Comparison of ENCODE assay signal across 18 cellular contexts in genomic region chr10:47161465-47161864, GRCh38.
DNase-seq lines count a peak whose midpoint lies in the region; TF ChIP-seq lines count a peak whose summit lies in the region.
"Had no signal": no experiment of that assay in that cellular context is flagged by ENCODE, and none has a peak within 500 bp of the region (broad histone marks: within the 10 kb centered on the region; RNA-seq: fewer than 3 reads in every experiment).

No MANE protein-coding gene starts in this region.

- H3K4ac ChIP-seq in mesenchymal stem cell (ENCODE audit: low read depth in 1 of 2, low read length in 2 of 2): no peak overlapping the region

- H2BK120ac ChIP-seq in mesenchymal stem cell (ENCODE audit: low read depth, low read length): no peak overlapping the region

- no peak overlapping the region for H2AFZ ChIP-seq in mesenchymal stem cell (ENCODE audit: low read depth, low read length)

- CTCF ChIA-PET in activated CD4-positive, alpha-beta memory T cell treated with anti-CD3 and anti-CD28 coated beads for 36 hours (lab: Charles Lee): no interaction called here
- CTCF ChIA-PET in activated CD4-positive, alpha-beta memory T cell treated with anti-CD3 and anti-CD28 coated beads, Interleukin-2, amount 10 ng/mL, durations not matched to agents 7 days and 5 days (lab: Charles Lee): no interaction called here

- no peak for TF ChIP-seq CTCF in CD14-positive monocyte (IDR thresholded peaks at IDR 0.05)

- no peaks in the 10 kb centered on the region for H3K36me3 Mint-ChIP-seq in activated CD4-positive, alpha-beta memory T cell treated with anti-CD3 and anti-CD28 coated beads for 36 hours
- no peaks in the 10 kb centered on the region for H3K36me3 Mint-ChIP-seq in activated CD4-positive, alpha-beta memory T cell treated with anti-CD3 and anti-CD28 coated beads, Interleukin-2, amount 10 ng/mL, durations not matched to agents 7 days and 5 days (ENCODE audit: low read depth)
- peaks cover under 1 to 2% of the 10 kb centered on the region in 2 donors for H3K36me3 Mint-ChIP-seq in CD14-positive monocyte
- no peaks in the 10 kb centered on the region for H3K36me3 Mint-ChIP-seq in dendritic cell treated with granulocyte-macrophage colony-stimulating factor and Interleukin-4, amounts not matched to agents 40 ng/mL and 50 ng/mL, for 4 days (ENCODE audit: low read depth)
- H3K36me3 Mint-ChIP-seq: CD4-positive, CD25-positive, alpha-beta regulatory T cell; CD8-positive, alpha-beta memory T cell had no signal

- no peak overlapping the region for H4K91ac ChIP-seq in mesenchymal stem cell (ENCODE audit: low read length)

- peaks cover 6% of the 10 kb centered on the region for H3K9me3 ChIP-seq in mesenchymal stem cell (ENCODE audit: control insufficient read depth, low read length)
- H3K9me3 ChIP-seq: HAP-1 had no signal

- H3K14ac ChIP-seq in mesenchymal stem cell (ENCODE audit: low read length in 2 of 2): no peak overlapping the region

- intact Hi-C loops in activated CD4-positive, alpha-beta memory T cell treated with anti-CD3 and anti-CD28 coated beads for 36 hours (cut with micrococcal nuclease): loop anchor here (1.0 to 2.0 kb wide), 2 partner anchors 55 to 96 kb away; no protein-coding TSS in a partner anchor
- intact Hi-C loops in CD14-positive monocyte (cut with micrococcal nuclease): no loop called here
- intact Hi-C loops in dendritic cell treated with granulocyte-macrophage colony-stimulating factor and Interleukin-4, amounts not matched to agents 40 ng/mL and 50 ng/mL, for 4 days (cut with micrococcal nuclease): no loop called here

- H3K79me1 ChIP-seq in mesenchymal stem cell (replicated peaks; ENCODE audit: low read length, poor library complexity, severe bottlenecking): no peaks in the 10 kb centered on the region

- no peak overlapping the region for H2BK12ac ChIP-seq in mesenchymal stem cell (ENCODE audit: low read length in 2 of 2)

- H2AK5ac ChIP-seq in mesenchymal stem cell (ENCODE audit: low read length, severe bottlenecking): no peak overlapping the region

- no peak overlapping the region for H2BK5ac ChIP-seq in mesenchymal stem cell (ENCODE audit: low read depth, low read length, poor library complexity, severe bottlenecking)

- no peak overlapping the region for H2BK15ac ChIP-seq in mesenchymal stem cell (ENCODE audit: low read depth, poor library complexity, severe bottlenecking)

- no peaks in the 10 kb centered on the region for H3K36me3 ChIP-seq in mesenchymal stem cell (ENCODE audit: control insufficient read depth in 1 of 2, insufficient read depth in 2 of 2, low read depth in 1 of 2, low read length in 2 of 2)
- H3K36me3 ChIP-seq: BLaER1, HAP-1 had no signal

- H3K23ac ChIP-seq in mesenchymal stem cell (ENCODE audit: low read length in 2 of 2): no peak overlapping the region

- no peak overlapping the region for H3K18ac ChIP-seq in mesenchymal stem cell (ENCODE audit: low read depth in 1 of 2, low read length in 2 of 2)

- H3K4me2 ChIP-seq in mesenchymal stem cell (ENCODE audit: low read length, poor library complexity, severe bottlenecking): no peak overlapping the region
- H3K4me2 ChIP-seq: BLaER1 had no signal

- DNase-seq in activated CD4-positive, alpha-beta memory T cell treated with anti-CD3 and anti-CD28 coated beads for 36 hours: no peak
- DNase-seq in activated CD4-positive, alpha-beta memory T cell treated with anti-CD3 and anti-CD28 coated beads, Interleukin-2, amount 10 ng/mL, durations not matched to agents 7 days and 5 days: no peak
- DNase-seq in CD14-positive monocyte (ENCODE audit: low spot score) (no peak), H4 (ENCODE audit: low spot score) (no peak), NCI-H510A treated with DMSO at 0.1 percent for 48 hours (lab: John Stamatoyannopoulos, UW) (no peak), mesenchymal stem cell (no peak)
- DNase-seq: 8988T; CD4-positive, CD25-positive, alpha-beta regulatory T cell; CD8-positive, alpha-beta memory T cell; COR-L47; DMS 273 treated with DMSO at 0.1 percent for 48 hours; DMS53; DND-41; EL had no signal

- peak overlapping the region; percentile 0 for H3K27ac Mint-ChIP-seq in activated CD4-positive, alpha-beta memory T cell treated with anti-CD3 and anti-CD28 coated beads for 36 hours
- H3K27ac Mint-ChIP-seq in activated CD4-positive, alpha-beta memory T cell treated with anti-CD3 and anti-CD28 coated beads, Interleukin-2, amount 10 ng/mL, durations not matched to agents 7 days and 5 days: no peak overlapping the region
- H3K27ac Mint-ChIP-seq in CD14-positive monocyte: peak overlapping the region; percentile 43 to 92 (median 86)
- H3K27ac Mint-ChIP-seq in dendritic cell treated with granulocyte-macrophage colony-stimulating factor and Interleukin-4, amounts not matched to agents 40 ng/mL and 50 ng/mL, for 4 days: peak overlapping the region; percentile 72

- H3K4me3 ChIP-seq in mesenchymal stem cell (ENCODE audit: insufficient read depth in 1 of 2, low read depth in 1 of 2, low read length in 2 of 2): no peak overlapping the region
- H3K4me3 ChIP-seq: BLaER1, GM12878, HAP-1 had no signal

- H3K27ac ChIP-seq in mesenchymal stem cell (ENCODE audit: low read length, poor library complexity, severe bottlenecking): no peak overlapping the region
- H3K27ac ChIP-seq: BLaER1 had no signal

- POLR2A ChIA-PET in activated CD4-positive, alpha-beta memory T cell treated with anti-CD3 and anti-CD28 coated beads for 36 hours (lab: Charles Lee): no interaction called here
- POLR2A ChIA-PET in activated CD4-positive, alpha-beta memory T cell treated with anti-CD3 and anti-CD28 coated beads, Interleukin-2, amount 10 ng/mL, durations not matched to agents 7 days and 5 days (lab: Charles Lee): no interaction called here

- 94% methylated on average over 4 of the region's 4 CpGs for WGBS in mesenchymal stem cell

- H3K9me3 Mint-ChIP-seq in activated CD4-positive, alpha-beta memory T cell treated with anti-CD3 and anti-CD28 coated beads for 36 hours: peaks cover 7% of the 10 kb centered on the region
- H3K9me3 Mint-ChIP-seq in activated CD4-positive, alpha-beta memory T cell treated with anti-CD3 and anti-CD28 coated beads, Interleukin-2, amount 10 ng/mL, durations not matched to agents 7 days and 5 days: peaks cover 3% of the 10 kb centered on the region
- peaks cover 0 to 12% (median 4%) of the 10 kb centered on the region in 7 donors for H3K9me3 Mint-ChIP-seq in CD14-positive monocyte
- peaks cover 7% of the 10 kb centered on the region for H3K9me3 Mint-ChIP-seq in dendritic cell treated with granulocyte-macrophage colony-stimulating factor and Interleukin-4, amounts not matched to agents 40 ng/mL and 50 ng/mL, for 4 days

- H3K27me3 Mint-ChIP-seq in activated CD4-positive, alpha-beta memory T cell treated with anti-CD3 and anti-CD28 coated beads for 36 hours: no peaks in the 10 kb centered on the region
- peaks cover 3% of the 10 kb centered on the region for H3K27me3 Mint-ChIP-seq in activated CD4-positive, alpha-beta memory T cell treated with anti-CD3 and anti-CD28 coated beads, Interleukin-2, amount 10 ng/mL, durations not matched to agents 7 days and 5 days
- peaks cover 0 to 8% (median 1%) of the 10 kb centered on the region in 3 donors for H3K27me3 Mint-ChIP-seq in CD14-positive monocyte (ENCODE audit: low read depth in 3 of 3)
- H3K27me3 Mint-ChIP-seq in dendritic cell treated with granulocyte-macrophage colony-stimulating factor and Interleukin-4, amounts not matched to agents 40 ng/mL and 50 ng/mL, for 4 days: peaks cover 9% of the 10 kb centered on the region

- H3K9ac ChIP-seq in mesenchymal stem cell (ENCODE audit: low read length): no peak overlapping the region
- H3K9ac ChIP-seq: BLaER1 had no signal

- H3K4me1 ChIP-seq in mesenchymal stem cell (ENCODE audit: control insufficient read depth, insufficient read depth, low read depth, low read length): peaks cover 11% of the 10 kb centered on the region
- H3K4me1 ChIP-seq: HAP-1 had no signal

- H3K27me3 ChIP-seq in mesenchymal stem cell (ENCODE audit: control insufficient read depth in 1 of 2, insufficient read depth in 1 of 2, low read length in 2 of 2): peaks cover 0 to 12% of the 10 kb centered on the region in 2 experiments
- H3K27me3 ChIP-seq: BLaER1 had no signal

- peaks cover 25% of the 10 kb centered on the region for H3K4me1 Mint-ChIP-seq in activated CD4-positive, alpha-beta memory T cell treated with anti-CD3 and anti-CD28 coated beads for 36 hours (ENCODE audit: low read depth)
- H3K4me1 Mint-ChIP-seq in activated CD4-positive, alpha-beta memory T cell treated with anti-CD3 and anti-CD28 coated beads, Interleukin-2, amount 10 ng/mL, durations not matched to agents 7 days and 5 days: peaks cover 16% of the 10 kb centered on the region
- H3K4me1 Mint-ChIP-seq in CD14-positive monocyte: peaks cover 47% of the 10 kb centered on the region
- H3K4me1 Mint-ChIP-seq in dendritic cell treated with granulocyte-macrophage colony-stimulating factor and Interleukin-4, amounts not matched to agents 40 ng/mL and 50 ng/mL, for 4 days (ENCODE audit: low read depth): peaks cover 52% of the 10 kb centered on the region

- H3K4me3 Mint-ChIP-seq in activated CD4-positive, alpha-beta memory T cell treated with anti-CD3 and anti-CD28 coated beads for 36 hours: no peak overlapping the region
- H3K4me3 Mint-ChIP-seq in activated CD4-positive, alpha-beta memory T cell treated with anti-CD3 and anti-CD28 coated beads, Interleukin-2, amount 10 ng/mL, durations not matched to agents 7 days and 5 days: no peak overlapping the region
- H3K4me3 Mint-ChIP-seq in CD14-positive monocyte: peak overlapping the region in 1 of 2 donors; percentile 76
- H3K4me3 Mint-ChIP-seq in dendritic cell treated with granulocyte-macrophage colony-stimulating factor and Interleukin-4, amounts not matched to agents 40 ng/mL and 50 ng/mL, for 4 days: no peak overlapping the region
- H3K4me3 Mint-ChIP-seq: CD4-positive, CD25-positive, alpha-beta regulatory T cell; CD8-positive, alpha-beta memory T cell had no signal

- no peak overlapping the region for H4K8ac ChIP-seq in mesenchymal stem cell (ENCODE audit: low read length)
